ENCODE assay signal across 29 cellular contexts in the genomic region with DNA sequence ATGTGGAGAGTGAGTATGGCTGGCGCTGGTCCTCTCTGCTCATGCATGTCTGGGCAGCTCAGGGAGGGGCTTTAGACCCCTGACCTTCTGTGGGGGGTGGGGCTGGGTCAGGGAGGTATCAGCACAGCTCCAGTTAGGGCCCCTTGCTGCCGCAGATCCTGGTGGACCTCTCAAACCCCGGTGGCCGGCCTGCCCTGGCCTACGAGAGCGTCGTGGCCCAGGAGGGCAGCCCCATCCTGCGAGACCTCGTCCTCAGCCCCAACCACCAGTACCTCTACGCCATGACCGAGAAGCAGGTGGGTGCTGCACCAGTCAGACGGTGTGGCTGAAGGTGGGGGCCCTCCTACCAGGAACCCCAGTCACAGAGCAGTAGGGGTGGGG. TPM values are rescaled to one million over a fixed set of nuclear protein-coding genes. Genes with fewer than 3 reads are reported as not detected.
A peak's percentile ranks its signal among the peaks of the same experiment; 100 is the strongest.
DNase-seq lines count a peak whose midpoint lies in the region; ATAC-seq and TF ChIP-seq lines count a peak whose summit lies in the region.
"Had no signal": no experiment of that assay in that cellular context is flagged by ENCODE, and none has a peak within 500 bp of the region (broad histone marks: within the 10 kb centered on the region; RNA-seq: fewer than 3 reads in every experiment).

No MANE protein-coding gene starts in this region.

- peak overlapping the region; percentile 3 for H4K91ac ChIP-seq in mesenchymal stem cell (ENCODE audit: low read length)

- peak overlapping the region; percentile 14 for H3K27ac Mint-ChIP-seq in Calu3 (ENCODE audit: unreplicated experiment)
- no peak overlapping the region for H3K27ac Mint-ChIP-seq in CD4-positive, alpha-beta T cell
- no peak overlapping the region for H3K27ac Mint-ChIP-seq in stimulated activated naive CD8-positive, alpha-beta T cell treated with anti-CD3 and anti-CD28 coated beads, Interleukin-15, amount 100 ng/mL, for 72 hours
- H3K27ac Mint-ChIP-seq in activated naive CD4-positive, alpha-beta T cell treated with anti-CD3 and anti-CD28 coated beads, Interleukin-2, amount 10 ng/mL, durations not matched to agents 7 days and 5 days, result no peak overlapping the region
- H3K27ac Mint-ChIP-seq: activated CD4-positive, alpha-beta memory T cell treated with anti-CD3 and anti-CD28 coated beads, Interleukin-2, amount 10 ng/mL, durations not matched to agents 7 days and 5 days; activated naive CD4-positive, alpha-beta T cell treated with anti-CD3 and anti-CD28 coated beads, Interleukin-2, amount 50 U/mL, for 24 hours; activated T-helper 1 cell treated with anti-CD3 and anti-CD28 coated beads, Interleukin-12 subunit alpha, Interleukin-12 subunit beta, Interleukin-2, Interleukin-4 antibody, amounts not matched to agents 30 ng/mL and 10 ng/mL and 1 ng/mL, durations not matched to agents 14 hours and 24 hours and 36 hours; naive B cell; T-helper 2 cell treated with Interferon-gamma antibody and Interleukin-4, amounts not matched to agents 5 μg/mL and 100 μg/mL, for 36 hours had no signal

- no peak overlapping the region for H2AFZ ChIP-seq in mesenchymal stem cell (ENCODE audit: low read depth, low read length)

- peaks cover 32% of the 10 kb centered on the region for H3K79me1 ChIP-seq in mesenchymal stem cell (replicated peaks; ENCODE audit: low read length, poor library complexity, severe bottlenecking)

- peaks cover 37% of the 10 kb centered on the region for H3K4me1 Mint-ChIP-seq in Calu3 (ENCODE audit: low read depth, unreplicated experiment)
- no peaks in the 10 kb centered on the region for H3K4me1 Mint-ChIP-seq in CD4-positive, alpha-beta T cell (ENCODE audit: low read depth)
- no peaks in the 10 kb centered on the region for H3K4me1 Mint-ChIP-seq in stimulated activated naive CD8-positive, alpha-beta T cell treated with anti-CD3 and anti-CD28 coated beads, Interleukin-15, amount 100 ng/mL, for 72 hours
- no peaks in the 10 kb centered on the region for H3K4me1 Mint-ChIP-seq in activated naive CD4-positive, alpha-beta T cell treated with anti-CD3 and anti-CD28 coated beads, Interleukin-2, amount 10 ng/mL, durations not matched to agents 7 days and 5 days
- H3K4me1 Mint-ChIP-seq: activated CD4-positive, alpha-beta memory T cell treated with anti-CD3 and anti-CD28 coated beads, Interleukin-2, amount 10 ng/mL, durations not matched to agents 7 days and 5 days; activated naive CD4-positive, alpha-beta T cell treated with anti-CD3 and anti-CD28 coated beads, Interleukin-2, amount 50 U/mL, for 24 hours had no signal

- no peaks in the 10 kb centered on the region for H3K9me3 Mint-ChIP-seq in Calu3 (ENCODE audit: low read depth, unreplicated experiment)
- no peaks in the 10 kb centered on the region for H3K9me3 Mint-ChIP-seq in CD4-positive, alpha-beta T cell
- no peaks in the 10 kb centered on the region for H3K9me3 Mint-ChIP-seq in stimulated activated naive CD8-positive, alpha-beta T cell treated with anti-CD3 and anti-CD28 coated beads, Interleukin-15, amount 100 ng/mL, for 72 hours
- H3K9me3 Mint-ChIP-seq in activated naive CD4-positive, alpha-beta T cell treated with anti-CD3 and anti-CD28 coated beads, Interleukin-2, amount 10 ng/mL, durations not matched to agents 7 days and 5 days, result no peaks in the 10 kb centered on the region
- H3K9me3 Mint-ChIP-seq: activated CD4-positive, alpha-beta memory T cell treated with anti-CD3 and anti-CD28 coated beads, Interleukin-2, amount 10 ng/mL, durations not matched to agents 7 days and 5 days; activated naive CD4-positive, alpha-beta T cell treated with anti-CD3 and anti-CD28 coated beads, Interleukin-2, amount 50 U/mL, for 24 hours; activated T-helper 1 cell treated with anti-CD3 and anti-CD28 coated beads, Interleukin-12 subunit alpha, Interleukin-12 subunit beta, Interleukin-2, Interleukin-4 antibody, amounts not matched to agents 30 ng/mL and 10 ng/mL and 1 ng/mL, durations not matched to agents 14 hours and 24 hours and 36 hours; naive B cell; stimulated activated naive B cell treated with anti-CD40 and anti-IgM and Interleukin-4, amounts not matched to agents 10 μg/mL and 1 μg/mL and 100 μg/mL, for 72 hours; T-helper 2 cell treated with Interferon-gamma antibody and Interleukin-4, amounts not matched to agents 5 μg/mL and 100 μg/mL, for 36 hours had no signal

- H3K36me3 ChIP-seq in ascending aorta, result peaks cover 0 to 4% of the 10 kb centered on the region in 2 donors
- H3K36me3 ChIP-seq in mesenchymal stem cell (ENCODE audit: control insufficient read depth in 1 of 2, insufficient read depth in 2 of 2, low read depth in 1 of 2, low read length in 2 of 2), result peaks cover 15 to 56% of the 10 kb centered on the region in 2 experiments
- peaks cover 5% of the 10 kb centered on the region for H3K36me3 ChIP-seq in thoracic aorta
- H3K36me3 ChIP-seq in mucosa of descending colon (ENCODE audit: low read depth), result no peaks in the 10 kb centered on the region

- peak overlapping the region in 1 of 2 experiments; percentile 70 for H3K4ac ChIP-seq in mesenchymal stem cell (ENCODE audit: low read depth in 1 of 2, low read length in 2 of 2)

- POLR2A ChIA-PET in CD4-positive, alpha-beta T cell (lab: Charles Lee), result no interaction called here

- H3K4me1 ChIP-seq in ascending aorta, result peaks cover 26 to 71% of the 10 kb centered on the region in 2 donors
- H3K4me1 ChIP-seq in mesenchymal stem cell (ENCODE audit: control insufficient read depth, insufficient read depth, low read depth, low read length), result peaks cover 54% of the 10 kb centered on the region
- peaks cover 40 to 82% of the 10 kb centered on the region in 2 donors for H3K4me1 ChIP-seq in thoracic aorta (ENCODE audit: control insufficient read depth in 1 of 2, low read depth in 2 of 2)
- H3K4me1 ChIP-seq in mucosa of descending colon (ENCODE audit: low read depth), result peaks cover 7% of the 10 kb centered on the region

- ATAC-seq in thoracic aorta (ENCODE audit: insufficient number of reproducible peaks, low FRiP score, low read depth), result no peak
- ATAC-seq in CD4-positive, alpha-beta T cell (ENCODE audit: poor library complexity), result no peak
- no peak for ATAC-seq in stimulated activated naive CD8-positive, alpha-beta T cell treated with anti-CD3 and anti-CD28 coated beads, Interleukin-15, amount 100 ng/mL, for 72 hours
- ATAC-seq in mucosa of descending colon, result no peak
- ATAC-seq: left lobe of liver; PC-3; stimulated activated naive B cell treated with anti-CD40 and anti-IgM and Interleukin-4, amounts not matched to agents 10 μg/mL and 1 μg/mL and 100 μg/mL, for 72 hours had no signal

- peak overlapping the region in 1 of 2 experiments; percentile 76 for H3K14ac ChIP-seq in mesenchymal stem cell (ENCODE audit: low read length in 2 of 2)

- H3K27ac ChIP-seq in ascending aorta (peak overlapping the region; percentile 85 to 95), mesenchymal stem cell (ENCODE audit: low read length, poor library complexity, severe bottlenecking) (no peak overlapping the region), thoracic aorta (peak overlapping the region; percentile 15 to 97)
- no peak overlapping the region for H3K27ac ChIP-seq in CD4-positive, alpha-beta T cell (ENCODE audit: low read depth, low read length)
- H3K27ac ChIP-seq: psoas muscle had no signal

- BruUV-seq in Calu3 (replicated peaks; lab: Mats Ljungman, UMichigan), result no TSS peak

- H3K18ac ChIP-seq in mesenchymal stem cell (ENCODE audit: low read depth in 1 of 2, low read length in 2 of 2), result peak overlapping the region; percentile 57 to 64

- H3K36me3 Mint-ChIP-seq in Calu3 (ENCODE audit: insufficient read depth, unreplicated experiment), result peaks cover 55% of the 10 kb centered on the region
- peaks cover 4% of the 10 kb centered on the region for H3K36me3 Mint-ChIP-seq in CD4-positive, alpha-beta T cell (ENCODE audit: low read depth)
- no peaks in the 10 kb centered on the region for H3K36me3 Mint-ChIP-seq in activated naive CD4-positive, alpha-beta T cell treated with anti-CD3 and anti-CD28 coated beads, Interleukin-2, amount 10 ng/mL, durations not matched to agents 7 days and 5 days
- H3K36me3 Mint-ChIP-seq: activated naive CD4-positive, alpha-beta T cell treated with anti-CD3 and anti-CD28 coated beads, Interleukin-2, amount 50 U/mL, for 24 hours had no signal

- intact Hi-C loops in Calu3 (cut with micrococcal nuclease; ENCODE audit: unreplicated experiment) (no loop called here), ascending aorta (cut with DNase I) (loop anchor here (10.0 kb wide), 1 partner anchor 528 kb away; a partner anchor contains a TSS), mucosa of descending colon (cut with DNase I, micrococcal nuclease) (no loop called here)
- intact Hi-C loops in CD4-positive, alpha-beta T cell (cut with DNase I, micrococcal nuclease), result no loop called here

- H3K23ac ChIP-seq in mesenchymal stem cell (ENCODE audit: low read length in 2 of 2), result no peak overlapping the region

- H2BK15ac ChIP-seq in mesenchymal stem cell (ENCODE audit: low read depth, poor library complexity, severe bottlenecking), result peak overlapping the region; percentile 76

- no peak overlapping the region for H3K4me3 ChIP-seq in ascending aorta
- no peak overlapping the region for H3K4me3 ChIP-seq in mesenchymal stem cell (ENCODE audit: insufficient read depth in 1 of 2, low read depth in 1 of 2, low read length in 2 of 2)
- no peak overlapping the region for H3K4me3 ChIP-seq in thoracic aorta
- no peak overlapping the region for H3K4me3 ChIP-seq in mucosa of descending colon
- H3K4me3 ChIP-seq: GM12878, psoas muscle had no signal

- 96% methylated on average over 12 of the region's 12 CpGs for WGBS in mesenchymal stem cell

- H3K9ac ChIP-seq in mesenchymal stem cell (ENCODE audit: low read length), result peak overlapping the region; percentile 29

- peak overlapping the region; percentile 91 for H2BK120ac ChIP-seq in mesenchymal stem cell (ENCODE audit: low read depth, low read length)

- peak overlapping the region; percentile 32 for H2AK5ac ChIP-seq in mesenchymal stem cell (ENCODE audit: low read length, severe bottlenecking)

- H2BK5ac ChIP-seq in mesenchymal stem cell (ENCODE audit: low read depth, low read length, poor library complexity, severe bottlenecking), result no peak overlapping the region

- H4K8ac ChIP-seq in mesenchymal stem cell (ENCODE audit: low read length), result peak overlapping the region; percentile 67

- no peaks in the 10 kb centered on the region for H3K27me3 ChIP-seq in ascending aorta
- no peaks in the 10 kb centered on the region for H3K27me3 ChIP-seq in mesenchymal stem cell (ENCODE audit: control insufficient read depth in 1 of 2, insufficient read depth in 1 of 2, low read length in 2 of 2)
- no peaks in the 10 kb centered on the region for H3K27me3 ChIP-seq in thoracic aorta (replicated peaks; ENCODE audit: insufficient read depth)
- no peaks in the 10 kb centered on the region for H3K27me3 ChIP-seq in CD4-positive, alpha-beta T cell (ENCODE audit: control insufficient read depth, insufficient read depth, low read length)

- no peak for TF ChIP-seq CTCF in Calu3 (IDR thresholded peaks at IDR 0.05; ENCODE audit: unreplicated experiment)
- TF ChIP-seq CTCF in ascending aorta (IDR thresholded peaks at IDR 0.05), result no peak
- no peak for TF ChIP-seq CTCF in thoracic aorta (IDR thresholded peaks at IDR 0.05)
- no peak for TF ChIP-seq CTCF in CD4-positive, alpha-beta T cell (IDR thresholded peaks at IDR 0.05)
- no peak for TF ChIP-seq CTCF in mucosa of descending colon (IDR thresholded peaks at IDR 0.05)

- no peak overlapping the region for H3K4me2 ChIP-seq in mesenchymal stem cell (ENCODE audit: low read length, poor library complexity, severe bottlenecking)

- DNase-seq in Calu3 (no peak), ascending aorta (ENCODE audit: low spot score in 2 of 2) (no peak), mesenchymal stem cell (no peak), thoracic aorta (ENCODE audit: low spot score) (no peak), mucosa of descending colon (no peak)
- no peak for DNase-seq in CD4-positive, alpha-beta T cell
- DNase-seq in stimulated activated naive CD8-positive, alpha-beta T cell treated with anti-CD3 and anti-CD28 coated beads, Interleukin-15, amount 100 ng/mL, for 72 hours, result no peak
- DNase-seq in activated naive CD4-positive, alpha-beta T cell treated with anti-CD3 and anti-CD28 coated beads, Interleukin-2, amount 10 ng/mL, durations not matched to agents 7 days and 5 days, result no peak
- DNase-seq: ACHN; activated CD4-positive, alpha-beta memory T cell treated with anti-CD3 and anti-CD28 coated beads, Interleukin-2, amount 10 ng/mL, durations not matched to agents 7 days and 5 days; activated CD4-positive, alpha-beta T cell treated with anti-CD3 and anti-CD28 coated beads for 1 hour; activated CD8-positive, alpha-beta memory T cell treated with anti-CD3 and anti-CD28 coated beads, Interleukin-2, amount 50 U/mL, for 4 hours; glutamatergic neuron; KG1; MM.1S; naive B cell; NCI-H1105 treated with DMSO at 0.1 percent for 48 hours; NCI-H2029 treated with DMSO at 0.1 percent for 48 hours; NCI-H526; NK-92 treated with Interleukin-12 subunit alpha and Interleukin-12 subunit beta, amount 100 ng/mL, for 24 hours; occipital lobe; PC-3; psoas muscle; stimulated activated naive B cell treated with anti-CD40 and anti-IgM and Interleukin-4, amounts not matched to agents 10 μg/mL and 1 μg/mL and 100 μg/mL, for 72 hours had no signal

- H3K27me3 Mint-ChIP-seq in Calu3 (ENCODE audit: unreplicated experiment), result no peaks in the 10 kb centered on the region
- H3K27me3 Mint-ChIP-seq in CD4-positive, alpha-beta T cell, result no peaks in the 10 kb centered on the region
- H3K27me3 Mint-ChIP-seq in stimulated activated naive CD8-positive, alpha-beta T cell treated with anti-CD3 and anti-CD28 coated beads, Interleukin-15, amount 100 ng/mL, for 72 hours, result no peaks in the 10 kb centered on the region
- no peaks in the 10 kb centered on the region for H3K27me3 Mint-ChIP-seq in activated naive CD4-positive, alpha-beta T cell treated with anti-CD3 and anti-CD28 coated beads, Interleukin-2, amount 10 ng/mL, durations not matched to agents 7 days and 5 days
- H3K27me3 Mint-ChIP-seq: activated CD4-positive, alpha-beta memory T cell treated with anti-CD3 and anti-CD28 coated beads, Interleukin-2, amount 10 ng/mL, durations not matched to agents 7 days and 5 days; activated naive CD4-positive, alpha-beta T cell treated with anti-CD3 and anti-CD28 coated beads, Interleukin-2, amount 50 U/mL, for 24 hours; naive B cell; stimulated activated naive B cell treated with anti-CD40 and anti-IgM and Interleukin-4, amounts not matched to agents 10 μg/mL and 1 μg/mL and 100 μg/mL, for 72 hours had no signal

- H2BK12ac ChIP-seq in mesenchymal stem cell (ENCODE audit: low read length in 2 of 2), result peak overlapping the region; percentile 53 to 88

- H3K9me3 ChIP-seq in ascending aorta (no peaks in the 10 kb centered on the region), mesenchymal stem cell (ENCODE audit: control insufficient read depth, low read length) (no peaks in the 10 kb centered on the region), thoracic aorta (no peaks in the 10 kb centered on the region), mucosa of descending colon (no peaks in the 10 kb centered on the region)
- H3K9me3 ChIP-seq in CD4-positive, alpha-beta T cell (ENCODE audit: control insufficient read depth, low read length), result no peaks in the 10 kb centered on the region
- H3K9me3 ChIP-seq: psoas muscle had no signal

- CTCF ChIA-PET in Calu3 (lab: Charles Lee), result interaction anchor here (1.4 kb wide), 1 partner anchor 258 kb away, joined by 3 read pairs; no protein-coding TSS in a partner anchor
- CTCF ChIA-PET in CD4-positive, alpha-beta T cell (lab: Charles Lee), result no interaction called here
- CTCF ChIA-PET in activated naive CD4-positive, alpha-beta T cell treated with anti-CD3 and anti-CD28 coated beads, Interleukin-2, amount 10 ng/mL, durations not matched to agents 7 days and 5 days (lab: Charles Lee), result interaction anchor here (1.3 kb wide), 1 partner anchor 251 kb away, joined by 3 read pairs; no protein-coding TSS in a partner anchor

- H3K4me3 Mint-ChIP-seq in Calu3 (ENCODE audit: low read depth, unreplicated experiment), result no peak overlapping the region
- no peak overlapping the region for H3K4me3 Mint-ChIP-seq in CD4-positive, alpha-beta T cell
- no peak overlapping the region for H3K4me3 Mint-ChIP-seq in stimulated activated naive CD8-positive, alpha-beta T cell treated with anti-CD3 and anti-CD28 coated beads, Interleukin-15, amount 100 ng/mL, for 72 hours
- no peak overlapping the region for H3K4me3 Mint-ChIP-seq in activated naive CD4-positive, alpha-beta T cell treated with anti-CD3 and anti-CD28 coated beads, Interleukin-2, amount 10 ng/mL, durations not matched to agents 7 days and 5 days
- H3K4me3 Mint-ChIP-seq: activated CD4-positive, alpha-beta memory T cell treated with anti-CD3 and anti-CD28 coated beads, Interleukin-2, amount 10 ng/mL, durations not matched to agents 7 days and 5 days; activated naive CD4-positive, alpha-beta T cell treated with anti-CD3 and anti-CD28 coated beads, Interleukin-2, amount 50 U/mL, for 24 hours; activated T-helper 1 cell treated with anti-CD3 and anti-CD28 coated beads, Interleukin-12 subunit alpha, Interleukin-12 subunit beta, Interleukin-2, Interleukin-4 antibody, amounts not matched to agents 30 ng/mL and 10 ng/mL and 1 ng/mL, durations not matched to agents 14 hours and 24 hours and 36 hours; naive B cell; stimulated activated naive B cell treated with anti-CD40 and anti-IgM and Interleukin-4, amounts not matched to agents 10 μg/mL and 1 μg/mL and 100 μg/mL, for 72 hours; T-helper 2 cell treated with Interferon-gamma antibody and Interleukin-4, amounts not matched to agents 5 μg/mL and 100 μg/mL, for 36 hours had no signal

RNA-seq across cellular contexts. Expression of a gene that starts 20.2 kb away (rescaled TPM):
- total RNA-seq in Calu3 (2022), result 81.1 and 84.3 TPM in 2 replicates
- total RNA-seq in ascending aorta, result 79.8 TPM
- polyA plus RNA-seq in mesenchymal stem cell (2013, experiment 1 of 2), result 51.0 TPM
- 49.9 TPM for polyA plus RNA-seq in mesenchymal stem cell (2013, experiment 2 of 2)
- 100 to 1,000 TPM in 1 of 2 donors, 10 to 100 TPM in 1; 70.1 to 102 TPM for total RNA-seq in thoracic aorta
- 10 to 100 TPM in 1 of 2 experiments, 1 to 10 TPM in 1; 9.8 to 10.6 TPM for total RNA-seq in CD4-positive, alpha-beta T cell
- 10 to 100 TPM; 11.8 to 19.3 (median 12.7) TPM for total RNA-seq in mucosa of descending colon

Comparison
In these comparisons a context has a peak if more than half of its experiments do, and no peak if none do; other contexts are left out.
1. H3K27ac ChIP-seq: peak in ascending aorta (2 of 2) and thoracic aorta (2 of 2); none in mesenchymal stem cell (single experiment) and CD4-positive, alpha-beta T cell (single experiment).